16 cellular contexts compared by ENCODE assay signal in the genomic region with DNA sequence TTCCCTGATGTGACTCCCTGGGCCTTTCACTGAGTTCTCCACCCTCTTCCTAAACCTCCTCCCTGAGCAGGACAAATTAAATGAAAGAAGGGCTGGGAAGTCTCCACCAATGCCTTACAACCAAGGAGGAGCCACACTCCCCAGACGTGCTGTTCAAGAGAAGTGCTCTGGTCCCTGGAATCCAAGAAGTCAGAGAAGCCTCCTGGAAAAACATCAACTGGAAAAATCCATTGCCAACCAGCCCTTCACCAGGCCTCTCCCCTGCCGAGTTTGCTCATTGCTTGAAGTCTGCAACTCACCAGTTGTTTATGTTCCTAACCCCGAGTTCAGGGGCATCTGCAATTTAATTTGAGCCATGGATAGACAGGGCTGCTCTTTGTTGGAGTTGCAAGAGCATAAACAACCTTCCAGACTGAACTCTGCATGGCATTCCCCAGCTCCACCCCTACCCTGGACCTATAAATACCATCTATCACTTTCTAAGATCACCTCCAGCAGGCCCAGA.
"Had no signal": no experiment of that assay in that cellular context is flagged by ENCODE, and none has a peak within 500 bp of the region (broad histone marks: within the 10 kb centered on the region; RNA-seq: fewer than 3 reads in every experiment).

No MANE protein-coding gene starts in this region.

- H3K36me3 ChIP-seq: colonic mucosa, gastrocnemius medialis, heart right ventricle, left ventricle myocardium inferior, lower lobe of right lung, tibial artery had no signal

- H3K9me3 ChIP-seq: colonic mucosa, gastrocnemius medialis, heart right ventricle, left ventricle myocardium inferior, lower lobe of right lung, tibial artery had no signal

- DNase-seq: cerebellar nuclear complex; colonic mucosa; effector CD8-positive, alpha-beta T cell; gastrocnemius medialis; heart right ventricle; left ventricle myocardium inferior; lower lobe of right lung; midbrain; stimulated activated CD4-positive, alpha-beta T cell treated with anti-CD3 and anti-CD28 coated beads, Interleukin-4, amount 100 ng/mL, for 1 hour; tibial artery had no signal

- H3K4me3 ChIP-seq: colonic mucosa, gastrocnemius medialis, heart right ventricle, left ventricle myocardium inferior, lower lobe of right lung, smooth muscle cell, tibial artery had no signal

- H3K4me1 ChIP-seq: colonic mucosa, gastrocnemius medialis, lower lobe of right lung, tibial artery had no signal

- H3K4me3 Mint-ChIP-seq: memory B cell; natural killer cell treated with Interleukin-12 subunit alpha and Interleukin-12 subunit beta and Interleukin-15 and Interleukin-18, amount 100 ng/mL, for 72 hours; stimulated activated memory B cell treated with anti-CD40 and anti-IgM and Interleukin-4, amounts not matched to agents 10 μg/mL and 1 μg/mL and 100 μg/mL, for 72 hours; stimulated activated naive CD8-positive, alpha-beta T cell treated with anti-CD3 and anti-CD28 coated beads, Interleukin-15, Interleukin-2, amounts not matched to agents 100 ng/mL and 50 ng/mL, for 24 hours had no signal

- H3K27me3 ChIP-seq: colonic mucosa, gastrocnemius medialis had no signal

- H3K4me1 Mint-ChIP-seq: memory B cell; stimulated activated memory B cell treated with anti-CD40 and anti-IgM and Interleukin-4, amounts not matched to agents 10 μg/mL and 1 μg/mL and 100 μg/mL, for 72 hours had no signal

- H3K9me3 Mint-ChIP-seq: natural killer cell treated with Interleukin-12 subunit alpha and Interleukin-12 subunit beta and Interleukin-15 and Interleukin-18, amount 100 ng/mL, for 72 hours; stimulated activated memory B cell treated with anti-CD40 and anti-IgM and Interleukin-4, amounts not matched to agents 10 μg/mL and 1 μg/mL and 100 μg/mL, for 72 hours; stimulated activated naive CD8-positive, alpha-beta T cell treated with anti-CD3 and anti-CD28 coated beads, Interleukin-15, Interleukin-2, amounts not matched to agents 100 ng/mL and 50 ng/mL, for 24 hours had no signal

- H3K36me3 Mint-ChIP-seq: memory B cell; natural killer cell treated with Interleukin-12 subunit alpha and Interleukin-12 subunit beta and Interleukin-15 and Interleukin-18, amount 100 ng/mL, for 72 hours; stimulated activated memory B cell treated with anti-CD40 and anti-IgM and Interleukin-4, amounts not matched to agents 10 μg/mL and 1 μg/mL and 100 μg/mL, for 72 hours had no signal

- ATAC-seq: esophagus mucosa; gastrocnemius medialis; heart right ventricle; lower lobe of right lung; natural killer cell treated with Interleukin-12 subunit alpha and Interleukin-12 subunit beta and Interleukin-15 and Interleukin-18, amount 100 ng/mL, for 72 hours; stimulated activated memory B cell treated with anti-CD40 and anti-IgM and Interleukin-4, amounts not matched to agents 10 μg/mL and 1 μg/mL and 100 μg/mL, for 72 hours had no signal

- H3K4me2 ChIP-seq: smooth muscle cell had no signal

- H3K27ac ChIP-seq: colonic mucosa, gastrocnemius medialis, heart right ventricle, left ventricle myocardium inferior, lower lobe of right lung, tibial artery had no signal

- H3K27ac Mint-ChIP-seq: memory B cell; natural killer cell treated with Interleukin-12 subunit alpha and Interleukin-12 subunit beta and Interleukin-15 and Interleukin-18, amount 100 ng/mL, for 72 hours; stimulated activated memory B cell treated with anti-CD40 and anti-IgM and Interleukin-4, amounts not matched to agents 10 μg/mL and 1 μg/mL and 100 μg/mL, for 72 hours; stimulated activated naive CD8-positive, alpha-beta T cell treated with anti-CD3 and anti-CD28 coated beads, Interleukin-15, Interleukin-2, amounts not matched to agents 100 ng/mL and 50 ng/mL, for 24 hours had no signal
